Comparison of ENCODE assay signal across 29 cellular contexts in the genomic region with DNA sequence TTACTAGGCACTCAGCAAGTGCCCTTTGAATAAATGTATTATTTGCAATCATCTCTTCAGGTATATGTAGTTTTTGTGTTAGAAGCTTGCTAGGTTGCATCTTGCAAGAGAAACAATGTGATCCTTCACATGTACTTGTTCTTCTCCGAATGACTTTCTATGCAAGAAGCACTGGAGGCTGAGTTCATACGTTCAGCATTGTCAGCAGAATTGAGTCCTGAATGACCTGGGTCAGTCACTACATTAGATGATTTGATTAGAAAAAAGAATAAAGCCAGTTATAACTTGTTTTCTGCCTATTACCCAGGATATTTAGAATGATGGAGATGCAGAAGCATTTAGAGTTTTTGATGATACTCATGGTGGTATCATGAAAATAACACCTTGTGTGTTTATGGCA.
"Had no signal": no experiment of that assay in that cellular context is flagged by ENCODE, and none has a peak within 500 bp of the region (broad histone marks: within the 10 kb centered on the region; RNA-seq: fewer than 3 reads in every experiment).

No MANE protein-coding gene starts in this region.

- ATAC-seq: activated CD4-positive, alpha-beta T cell treated with anti-CD3 and anti-CD28 coated beads for 36 hours; activated CD8-positive, alpha-beta memory T cell treated with anti-CD3 and anti-CD28 coated beads, Interleukin-2, amount 10 ng/mL, durations not matched to agents 7 days and 5 days; activated CD8-positive, alpha-beta T cell treated with anti-CD3 and anti-CD28 coated beads, Interleukin-2, amount 10 ng/mL, durations not matched to agents 7 days and 5 days; activated naive CD4-positive, alpha-beta T cell treated with anti-CD3 and anti-CD28 coated beads, Interleukin-2, amount 50 U/mL, for 72 hours; activated T-cell treated with anti-CD3 and anti-CD28 coated beads, Interleukin-2, amount 50 U/mL, for 72 hours; esophagus mucosa; foreskin keratinocyte; gastroesophageal sphincter; T-helper 17 cell had no signal

- DNase-seq: activated CD4-positive, alpha-beta memory T cell treated with anti-CD3 and anti-CD28 coated beads for 36 hours; activated CD4-positive, alpha-beta T cell treated with anti-CD3 and anti-CD28 coated beads for 36 hours; activated CD4-positive, alpha-beta T cell treated with anti-CD3 and anti-CD28 coated beads, Interleukin-2, amount 10 ng/mL, durations not matched to agents 24 days and 14 days; activated CD4-positive, CD25-positive, alpha-beta regulatory T cell; activated CD4-positive, CD25-positive, alpha-beta regulatory T cell treated with anti-CD3 and anti-CD28 coated beads, Interleukin-2, amount 50 U/mL, for 72 hours; activated CD8-positive, alpha-beta memory T cell treated with anti-CD3 and anti-CD28 coated beads, Interleukin-2, amount 10 ng/mL, durations not matched to agents 7 days and 5 days; activated CD8-positive, alpha-beta memory T cell treated with anti-CD3 and anti-CD28 coated beads, Interleukin-2, amount 50 U/mL, for 4 hours; activated CD8-positive, alpha-beta T cell treated with anti-CD3 and anti-CD28 coated beads, Interleukin-2, amount 10 ng/mL, durations not matched to agents 7 days and 5 days; activated gamma-delta T cell; activated naive CD4-positive, alpha-beta T cell; activated naive CD4-positive, alpha-beta T cell treated with anti-CD3 and anti-CD28 coated beads, Interleukin-2, amount 10 ng/mL, durations not matched to agents 7 days and 5 days; activated naive CD8-positive, alpha-beta T cell treated with anti-CD3 and anti-CD28 coated beads, Interleukin-2, amount 10 ng/mL, durations not matched to agents 7 days and 5 days; activated T-cell treated with anti-CD3 and anti-CD28 coated beads, Interleukin-2, amount 50 U/mL, for 24 hours; activated T-cell treated with anti-CD3 and anti-CD28 coated beads, Interleukin-2, amount 50 U/mL, for 72 hours; central memory CD4-positive, alpha-beta T cell; cerebellar nuclear complex; colonic mucosa; effector memory CD4-positive, alpha-beta T cell; endodermal cell; foreskin keratinocyte; T-helper 1 cell; T-helper 17 cell; T1000 had no signal

- H3K4me1 ChIP-seq: breast epithelium, colonic mucosa had no signal

- H3K36me3 ChIP-seq: ascending aorta, breast epithelium, cardiac muscle cell, colonic mucosa, gastroesophageal sphincter had no signal

- H3K4me3 ChIP-seq: ascending aorta, breast epithelium, cardiac muscle cell, colonic mucosa, gastroesophageal sphincter had no signal

- H3K27ac ChIP-seq: ascending aorta, breast epithelium, cardiac muscle cell, colonic mucosa, foreskin keratinocyte had no signal

- H3K9me3 ChIP-seq: ascending aorta, breast epithelium, colonic mucosa, gastroesophageal sphincter had no signal

- H3K27me3 ChIP-seq: ascending aorta, breast epithelium, cardiac muscle cell, colonic mucosa, foreskin keratinocyte, gastroesophageal sphincter had no signal
